Comparison of ENCODE assay signal across 24 cellular contexts in the genomic region with DNA sequence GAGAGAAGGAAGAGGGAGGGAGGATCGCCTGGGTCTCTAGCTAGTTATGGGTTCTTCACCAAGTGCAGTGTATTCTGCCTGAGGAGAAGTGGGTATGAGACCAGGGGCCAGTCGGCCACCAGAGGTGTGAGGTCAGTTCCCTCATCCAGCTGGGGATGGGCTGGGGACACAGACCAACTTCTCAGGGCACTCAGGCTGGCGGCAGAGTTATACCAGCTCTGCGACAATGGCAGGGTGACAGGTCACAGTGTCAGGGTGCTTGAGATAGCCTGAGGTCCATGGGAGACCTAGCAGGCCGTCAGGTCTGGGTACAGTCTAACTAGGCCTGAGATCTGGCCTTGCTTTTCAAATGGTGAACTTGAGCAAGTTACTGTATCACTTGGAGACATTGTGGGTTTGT.
"Had no signal": no experiment of that assay in that cellular context is flagged by ENCODE, and none has a peak within 500 bp of the region (broad histone marks: within the 10 kb centered on the region; RNA-seq: fewer than 3 reads in every experiment).

No MANE protein-coding gene starts in this region.

- H3K9me3 ChIP-seq: adrenal gland, SJSA1 had no signal

- H3K4me3 Mint-ChIP-seq: activated CD4-positive, alpha-beta memory T cell treated with anti-CD3 and anti-CD28 coated beads, Interleukin-2, amount 10 ng/mL, durations not matched to agents 7 days and 5 days; activated CD4-positive, alpha-beta T cell treated with anti-CD3 and anti-CD28 coated beads for 36 hours; activated naive CD8-positive, alpha-beta T cell treated with anti-CD3 and anti-CD28 coated beads, Interleukin-2, amount 10 ng/mL, durations not matched to agents 7 days and 5 days; activated T-helper 17 cell treated with anti-CD3 and anti-CD28 coated beads, Interleukin-2, amount 50 U/mL, for 72 hours; T-helper 17 cell had no signal

- H3K27me3 Mint-ChIP-seq: activated CD4-positive, alpha-beta memory T cell treated with anti-CD3 and anti-CD28 coated beads, Interleukin-2, amount 10 ng/mL, durations not matched to agents 7 days and 5 days; activated CD4-positive, alpha-beta T cell treated with anti-CD3 and anti-CD28 coated beads for 36 hours; activated naive CD8-positive, alpha-beta T cell treated with anti-CD3 and anti-CD28 coated beads, Interleukin-2, amount 10 ng/mL, durations not matched to agents 7 days and 5 days; activated T-helper 17 cell treated with anti-CD3 and anti-CD28 coated beads, Interleukin-2, amount 50 U/mL, for 72 hours; T-helper 17 cell had no signal

- H3K4me3 ChIP-seq: adrenal gland, SJSA1 had no signal

- H3K4me1 ChIP-seq: adrenal gland had no signal

- H3K4me1 Mint-ChIP-seq: activated T-helper 17 cell treated with anti-CD3 and anti-CD28 coated beads, Interleukin-2, amount 50 U/mL, for 72 hours had no signal

- ATAC-seq: activated CD4-positive, alpha-beta T cell treated with anti-CD3 and anti-CD28 coated beads for 36 hours; activated T-helper 17 cell treated with anti-CD3 and anti-CD28 coated beads, Interleukin-2, amount 50 U/mL, for 72 hours; T-helper 17 cell had no signal

- H3K36me3 Mint-ChIP-seq: activated naive CD8-positive, alpha-beta T cell treated with anti-CD3 and anti-CD28 coated beads, Interleukin-2, amount 10 ng/mL, durations not matched to agents 7 days and 5 days had no signal

- H3K27ac ChIP-seq: adrenal gland, SJSA1, VCaP had no signal

- H3K27ac Mint-ChIP-seq: activated CD4-positive, alpha-beta memory T cell treated with anti-CD3 and anti-CD28 coated beads, Interleukin-2, amount 10 ng/mL, durations not matched to agents 7 days and 5 days; activated CD4-positive, alpha-beta T cell treated with anti-CD3 and anti-CD28 coated beads for 36 hours; activated naive CD8-positive, alpha-beta T cell treated with anti-CD3 and anti-CD28 coated beads, Interleukin-2, amount 10 ng/mL, durations not matched to agents 7 days and 5 days; activated T-helper 17 cell treated with anti-CD3 and anti-CD28 coated beads, Interleukin-2, amount 50 U/mL, for 72 hours; T-helper 17 cell had no signal

- H3K36me3 ChIP-seq: adrenal gland, SJSA1 had no signal

- H3K27me3 ChIP-seq: adrenal gland, SJSA1 had no signal

- DNase-seq: activated CD4-positive, alpha-beta memory T cell treated with anti-CD3 and anti-CD28 coated beads, Interleukin-2, amount 10 ng/mL, durations not matched to agents 7 days and 5 days; activated CD4-positive, alpha-beta T cell treated with anti-CD3 and anti-CD28 coated beads for 36 hours; activated CD4-positive, alpha-beta T cell treated with anti-CD3 and anti-CD28 coated beads, Interleukin-2, amount 50 U/mL, for 1 hour; activated naive CD4-positive, alpha-beta T cell treated with anti-CD3 and anti-CD28 coated beads, Interleukin-2, amount 50 U/mL, for 16 hours; activated naive CD8-positive, alpha-beta T cell treated with anti-CD3 and anti-CD28 coated beads, Interleukin-2, amount 10 ng/mL, durations not matched to agents 7 days and 5 days; activated T-cell treated with anti-CD3 and anti-CD28 coated beads for 4 hours; activated T-cell treated with anti-CD3 and anti-CD28 coated beads, Interleukin-2, amount 50 U/mL, for 48 hours; anterior cingulate cortex; caudate nucleus; Kasumi-1; KBM-7; NCI-H146; NCI-H187 treated with DMSO at 0.1 percent for 48 hours; NCI-H2081 treated with DMSO at 0.1 percent for 48 hours; NCI-H446 treated with DMSO at 0.1 percent for 48 hours; NCI-H524 treated with DMSO at 0.1 percent for 48 hours; Right ventricle myocardium superior; RPMI8226; T-helper 17 cell; T1000 had no signal

- H3K9me3 Mint-ChIP-seq: activated CD4-positive, alpha-beta memory T cell treated with anti-CD3 and anti-CD28 coated beads, Interleukin-2, amount 10 ng/mL, durations not matched to agents 7 days and 5 days; activated naive CD8-positive, alpha-beta T cell treated with anti-CD3 and anti-CD28 coated beads, Interleukin-2, amount 10 ng/mL, durations not matched to agents 7 days and 5 days; activated T-helper 17 cell treated with anti-CD3 and anti-CD28 coated beads, Interleukin-2, amount 50 U/mL, for 72 hours had no signal
